ENCODE assay signal across 22 cellular contexts in the genomic region with DNA sequence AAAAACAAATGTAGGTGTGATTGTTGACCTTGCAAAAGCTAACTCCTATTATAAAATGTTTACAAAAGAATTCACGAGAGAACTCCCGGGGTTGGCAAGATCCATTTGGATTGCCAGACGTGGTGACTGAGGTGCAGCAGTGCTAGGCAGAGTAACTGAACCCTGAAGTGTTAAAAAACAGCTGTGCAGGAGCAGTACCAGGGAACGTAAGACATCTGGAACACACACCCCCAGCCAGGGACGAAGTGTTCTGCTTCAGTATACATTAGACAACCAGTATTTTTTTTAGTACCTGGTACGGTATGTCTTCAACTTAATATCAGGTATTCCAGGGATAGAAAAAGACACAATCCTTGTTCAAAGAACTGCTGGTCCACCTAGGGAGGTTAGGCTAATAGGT.
"Had no signal": no experiment of that assay in that cellular context is flagged by ENCODE, and none has a peak within 500 bp of the region (broad histone marks: within the 10 kb centered on the region; RNA-seq: fewer than 3 reads in every experiment).

No MANE protein-coding gene starts in this region.

- H3K4me1 ChIP-seq: pancreas, psoas muscle had no signal

- H3K27me3 Mint-ChIP-seq: natural killer cell treated with Interleukin-12 subunit alpha and Interleukin-12 subunit beta and Interleukin-15 and Interleukin-18, amount 100 ng/mL, for 72 hours had no signal

- ATAC-seq: esophagus mucosa; heart right ventricle; left cardiac atrium; left ventricle myocardium superior; natural killer cell treated with Interleukin-12 subunit alpha and Interleukin-12 subunit beta and Interleukin-15 and Interleukin-18, amount 100 ng/mL, for 72 hours; psoas muscle; stimulated activated effector memory CD8-positive, alpha-beta T cell treated with anti-CD3 and anti-CD28 coated beads, Interleukin-12 subunit alpha, Interleukin-12 subunit beta, amount 100 ng/mL, for 72 hours; stimulated activated naive CD8-positive, alpha-beta T cell treated with anti-CD3 and anti-CD28 coated beads, Interleukin-15, Interleukin-2, amounts not matched to agents 100 U/mL and 50 U/mL, for 24 hours had no signal

- H3K4me3 ChIP-seq: dorsolateral prefrontal cortex, heart right ventricle, lung, pancreas, psoas muscle, right lobe of liver, thoracic aorta had no signal

- DNase-seq: cortex of kidney; dorsolateral prefrontal cortex; effector CD8-positive, alpha-beta T cell; heart right ventricle; left cardiac atrium; left ventricle myocardium superior; mesenchymal stem cell; midbrain; occipital lobe; pancreas; psoas muscle; retina; right lobe of liver; stimulated activated CD4-positive, alpha-beta T cell treated with anti-CD3 and anti-CD28 coated beads, Interleukin-4, amount 100 ng/mL, for 1 hour; stimulated activated CD8-positive, alpha-beta memory T cell treated with anti-CD3 and anti-CD28 coated beads, Interleukin-4, amount 100 ng/mL, for 48 hours; stimulated activated naive CD8-positive, alpha-beta T cell treated with anti-CD3 and anti-CD28 coated beads, Interleukin-15, Interleukin-2, amounts not matched to agents 100 U/mL and 50 U/mL, for 24 hours; trophoblast cell had no signal

- H3K36me3 ChIP-seq: pancreas, right lobe of liver, thoracic aorta had no signal

- H3K27me3 ChIP-seq: dorsolateral prefrontal cortex, heart right ventricle, pancreas, right lobe of liver had no signal

- H3K4me3 Mint-ChIP-seq: natural killer cell treated with Interleukin-12 subunit alpha and Interleukin-12 subunit beta and Interleukin-15 and Interleukin-18, amount 100 ng/mL, for 72 hours; stimulated activated effector memory CD8-positive, alpha-beta T cell treated with anti-CD3 and anti-CD28 coated beads, Interleukin-12 subunit alpha, Interleukin-12 subunit beta, amount 100 ng/mL, for 72 hours had no signal

- H3K9me3 ChIP-seq: heart right ventricle, pancreas, psoas muscle, right lobe of liver, thoracic aorta had no signal

- H3K27ac ChIP-seq: psoas muscle, thoracic aorta had no signal

- H3K9me3 Mint-ChIP-seq: natural killer cell treated with Interleukin-12 subunit alpha and Interleukin-12 subunit beta and Interleukin-15 and Interleukin-18, amount 100 ng/mL, for 72 hours had no signal

- H3K27ac Mint-ChIP-seq: natural killer cell treated with Interleukin-12 subunit alpha and Interleukin-12 subunit beta and Interleukin-15 and Interleukin-18, amount 100 ng/mL, for 72 hours; stimulated activated effector memory CD8-positive, alpha-beta T cell treated with anti-CD3 and anti-CD28 coated beads, Interleukin-12 subunit alpha, Interleukin-12 subunit beta, amount 100 ng/mL, for 72 hours had no signal
